ENCODE assay signal across 8 cellular contexts in the genomic region with DNA sequence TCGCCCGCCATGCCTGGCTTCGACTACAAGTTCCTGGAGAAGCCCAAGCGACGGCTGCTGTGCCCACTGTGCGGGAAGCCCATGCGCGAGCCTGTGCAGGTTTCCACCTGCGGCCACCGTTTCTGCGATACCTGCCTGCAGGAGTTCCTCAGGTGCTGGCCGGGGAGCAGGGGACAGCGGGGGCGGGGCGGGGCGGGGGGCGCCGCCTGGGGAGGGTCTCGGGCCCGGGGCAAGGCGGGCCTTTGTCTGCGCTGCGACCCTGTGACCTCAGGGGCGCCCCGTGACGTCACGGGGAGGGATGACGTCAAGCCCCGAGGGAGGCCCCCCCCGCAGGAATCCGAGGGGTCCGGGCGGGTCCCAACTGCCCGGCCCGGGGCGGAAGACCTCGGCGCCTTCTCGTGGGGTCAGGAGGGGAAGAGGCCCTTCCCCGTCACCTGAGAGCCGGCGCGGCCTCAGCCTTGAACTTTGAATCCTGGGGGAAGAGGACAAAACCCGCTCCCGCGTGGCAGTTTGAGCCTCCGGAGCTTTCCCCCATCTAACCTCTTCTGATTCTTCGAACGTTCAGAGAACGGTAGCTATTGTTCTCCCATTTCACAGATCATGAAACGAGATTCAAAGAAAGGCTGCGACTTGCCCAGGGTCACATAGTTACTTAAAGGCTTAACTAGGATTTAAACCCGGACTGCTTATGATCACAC. TPM values are rescaled to one million over a fixed set of nuclear protein-coding genes. Genes with fewer than 3 reads are reported as not detected.
DNase-seq lines count a peak whose midpoint lies in the region; ATAC-seq and TF ChIP-seq lines count a peak whose summit lies in the region.

No MANE protein-coding gene starts in this region.

- H3K27ac ChIP-seq in cardiac muscle cell, result peak overlapping the region; percentile 99

- peaks cover 18% of the 10 kb centered on the region for H3K36me3 ChIP-seq in cardiac muscle cell

- H3K27me3 ChIP-seq in cardiac muscle cell, result no peaks in the 10 kb centered on the region

- H3K4me3 ChIP-seq in cardiac muscle cell, result peak overlapping the region; percentile 88

- peaks cover 12% of the 10 kb centered on the region for H3K4me1 Mint-ChIP-seq in activated naive CD4-positive, alpha-beta T cell treated with anti-CD3 and anti-CD28 coated beads, Interleukin-2, amount 50 U/mL, for 24 hours

- H3K9me3 Mint-ChIP-seq in activated naive CD4-positive, alpha-beta T cell treated with anti-CD3 and anti-CD28 coated beads, Interleukin-2, amount 50 U/mL, for 24 hours, result no peaks in the 10 kb centered on the region

- TF ChIP-seq CTCF in GM13976 (IDR thresholded peaks at IDR 0.05; ENCODE audit: borderline replicate concordance, control extremely low read depth, extremely low read depth, insufficient read depth, missing control alignments) (no peak), cardiac muscle cell (IDR thresholded peaks at IDR 0.05; ENCODE audit: low read depth, low read length) (no peak)

- in situ Hi-C loops in GM13976 (cut with MboI; ENCODE audit: low sequenced_read_pairs, unreplicated experiment), result loop anchor here (25.0 kb wide), 1 partner anchor 368 kb away; no protein-coding TSS in a partner anchor

- peaks cover 2% of the 10 kb centered on the region for H3K36me3 Mint-ChIP-seq in activated naive CD4-positive, alpha-beta T cell treated with anti-CD3 and anti-CD28 coated beads, Interleukin-2, amount 50 U/mL, for 24 hours

- H3K4me1 ChIP-seq in cardiac muscle cell (ENCODE audit: low read depth), result peaks cover 15% of the 10 kb centered on the region

- H3K9me3 ChIP-seq in cardiac muscle cell (ENCODE audit: low read depth), result no peaks in the 10 kb centered on the region

- DNase-seq in GM13976 (ENCODE audit: low spot score), result peak; percentile 81
- peak; percentile 39 for DNase-seq in RPMI7951 (ENCODE audit: low read depth)
- DNase-seq in cardiac muscle cell (ENCODE audit: low read depth in 1 of 2, low spot score in 1 of 2), result peak; percentile 69
- DNase-seq in posterior vena cava (ENCODE audit: low spot score), result peak; percentile 88
- no peak for DNase-seq in NCI-H2029 (lab: John Stamatoyannopoulos, UW)

- ATAC-seq in HG02970 (IDR thresholded peaks at IDR 0.05; ENCODE audit: low FRiP score, unreplicated experiment), result peak; percentile 36
- ATAC-seq in HG03095 (IDR thresholded peaks at IDR 0.05; ENCODE audit: unreplicated experiment), result no peak

- peak overlapping the region; percentile 94 for H3K27ac Mint-ChIP-seq in activated naive CD4-positive, alpha-beta T cell treated with anti-CD3 and anti-CD28 coated beads, Interleukin-2, amount 50 U/mL, for 24 hours

- intact Hi-C loops in posterior vena cava (cut with DNase I), result loop anchor here in 1 of 2 donors (2.0 kb wide), 1 partner anchor 13 kb away; no protein-coding TSS in a partner anchor

- H3K4me3 Mint-ChIP-seq in activated naive CD4-positive, alpha-beta T cell treated with anti-CD3 and anti-CD28 coated beads, Interleukin-2, amount 50 U/mL, for 24 hours, result peak overlapping the region; percentile 92

- H3K27me3 Mint-ChIP-seq in activated naive CD4-positive, alpha-beta T cell treated with anti-CD3 and anti-CD28 coated beads, Interleukin-2, amount 50 U/mL, for 24 hours, result no peaks in the 10 kb centered on the region

RNA-seq across cellular contexts. Expression of gene TRAF4, which starts 0.4 kb away (rescaled TPM):
- 21.2 and 25.5 TPM in 2 replicates for total RNA-seq in RPMI7951 (2014; rRNA removed; shearing (Covaris generic))
- total RNA-seq in cardiac muscle cell (53.8 and 57.8 TPM in 2 replicates), posterior vena cava (10 to 100 TPM; 10.2 to 10.8 TPM)
- polyA plus RNA-seq in cardiac muscle cell, result 27.2 and 34.1 TPM in 2 replicates

RNA-seq across cellular contexts. Expression of gene NEK8, which starts 15.7 kb away (rescaled TPM):
- 0.24 and 0.68 TPM in 2 replicates for total RNA-seq in RPMI7951 (2014; rRNA removed; shearing (Covaris generic))
- total RNA-seq in cardiac muscle cell (5.0 and 7.7 TPM in 2 replicates), posterior vena cava (1 to 10 TPM; 2.3 TPM)
- polyA plus RNA-seq in cardiac muscle cell, result 9.0 and 13.6 TPM in 2 replicates

RNA-seq across cellular contexts. Expression of gene TLCD1, which starts 18.2 kb away (rescaled TPM):
- total RNA-seq in RPMI7951 (2014; rRNA removed; shearing (Covaris generic)), result 3.2 and 8.7 TPM in 2 replicates
- total RNA-seq in cardiac muscle cell, result 3.0 and 7.8 TPM in 2 replicates
- polyA plus RNA-seq in cardiac muscle cell, result 7.2 and 15.4 TPM in 2 replicates
- total RNA-seq in posterior vena cava, result 1 to 10 TPM; 2.2 to 3.1 TPM

RNA-seq across cellular contexts. Expression of gene RPL23A, which starts 24.5 kb away (rescaled TPM):
- total RNA-seq in RPMI7951 (2014; rRNA removed; shearing (Covaris generic)), result 632 and 764 TPM in 2 replicates
- total RNA-seq in cardiac muscle cell (332 and 489 TPM in 2 replicates), posterior vena cava (100 to 1,000 TPM; 981 to 999 TPM)
- polyA plus RNA-seq in cardiac muscle cell, result 944 and 1,028 TPM in 2 replicates

RNA-seq across cellular contexts. Expression of gene RAB34, which starts 26.6 kb away (rescaled TPM):
- total RNA-seq in RPMI7951 (2014; rRNA removed; shearing (Covaris generic)), result 176 and 202 TPM in 2 replicates
- 256 and 276 TPM in 2 replicates for total RNA-seq in cardiac muscle cell
- polyA plus RNA-seq in cardiac muscle cell, result 177 and 186 TPM in 2 replicates
- total RNA-seq in posterior vena cava, result 10 to 100 TPM; 75.0 to 90.2 TPM
